11 cellular contexts compared by ENCODE assay signal in the genomic region with DNA sequence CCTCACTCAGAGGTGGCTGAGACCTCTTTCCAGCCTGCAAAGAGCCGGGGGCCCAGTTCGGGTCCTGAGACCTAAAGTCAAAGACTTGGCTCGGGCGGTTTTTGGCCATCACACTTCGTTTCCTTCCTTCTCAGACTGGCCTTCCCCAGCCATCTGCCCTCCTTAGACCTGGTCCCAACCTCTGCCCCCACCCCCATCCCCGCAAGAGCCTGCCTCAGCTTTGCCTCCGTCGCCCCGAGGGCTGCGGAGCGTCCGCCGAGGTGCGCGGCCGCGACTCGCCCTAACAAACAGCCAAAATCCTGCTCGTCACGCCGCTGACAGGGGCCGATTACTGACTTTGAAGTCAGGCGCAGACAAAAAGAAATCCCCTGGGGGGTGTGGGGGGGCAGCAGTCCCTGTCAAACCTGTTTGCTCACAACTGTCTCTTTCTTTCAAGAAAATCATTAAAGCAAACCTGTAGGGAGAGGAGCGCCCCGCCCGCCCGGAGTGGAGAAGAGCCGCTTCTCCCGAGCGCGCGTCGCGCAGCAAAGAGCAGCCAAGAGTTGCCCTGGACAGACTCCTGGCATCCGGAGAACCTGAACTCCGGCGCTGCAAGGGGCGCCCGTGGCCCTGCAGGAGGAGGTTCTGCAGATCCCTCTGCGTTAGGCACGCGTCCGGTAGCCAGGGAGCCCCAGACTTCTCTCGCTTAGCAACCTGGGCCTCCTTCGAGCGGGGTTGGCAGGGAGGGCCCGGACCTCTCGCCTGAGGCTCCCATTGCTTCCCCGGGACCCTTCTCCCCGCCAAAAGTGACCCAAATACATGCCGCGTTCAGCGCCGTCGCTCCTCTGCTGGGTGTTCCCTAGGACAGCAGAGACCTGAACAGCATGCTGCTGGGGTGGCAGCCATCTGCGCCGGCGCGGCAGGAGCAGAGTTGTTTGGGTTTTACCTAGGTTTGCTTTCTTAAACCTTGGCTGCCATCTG. TPM values are rescaled to one million over a fixed set of nuclear protein-coding genes. Genes with fewer than 3 reads are reported as not detected.
A peak's percentile ranks its signal among the peaks of the same experiment; 100 is the strongest.
DNase-seq lines count a peak whose midpoint lies in the region; ATAC-seq, FAIRE-seq and TF ChIP-seq lines count a peak whose summit lies in the region.
"Had no signal": no experiment of that assay in that cellular context is flagged by ENCODE, and none has a peak within 500 bp of the region (broad histone marks: within the 10 kb centered on the region; RNA-seq: fewer than 3 reads in every experiment).

No MANE protein-coding gene starts in this region.

- intact Hi-C loops in CD14-positive monocyte (cut with micrococcal nuclease) (no loop called here), pancreas (cut with DNase I) (no loop called here)
- intact Hi-C loops in activated T-helper 2 cell treated with anti-CD3 and anti-CD28 coated beads, Interferon-gamma antibody, Interleukin-2, Interleukin-4, amounts not matched to agents 10 μg/mL and 5 μg/mL and 100 μg/mL, durations not matched to agents 14 hours and 24 hours and 36 hours (cut with micrococcal nuclease) = no loop called here

- peak overlapping the region; percentile 41 to 86 for H3K4me3 Mint-ChIP-seq in CD14-positive monocyte
- H3K4me3 Mint-ChIP-seq in activated T-helper 2 cell treated with anti-CD3 and anti-CD28 coated beads, Interferon-gamma antibody, Interleukin-2, Interleukin-4, amounts not matched to agents 10 μg/mL and 5 μg/mL and 100 μg/mL, durations not matched to agents 14 hours and 24 hours and 36 hours (ENCODE audit: low read depth) = no peak overlapping the region

- peaks cover 98 to 100% (median 99%) of the 10 kb centered on the region in 3 donors for H3K27me3 Mint-ChIP-seq in CD14-positive monocyte (ENCODE audit: low read depth in 3 of 3)
- H3K27me3 Mint-ChIP-seq in activated T-helper 2 cell treated with anti-CD3 and anti-CD28 coated beads, Interferon-gamma antibody, Interleukin-2, Interleukin-4, amounts not matched to agents 10 μg/mL and 5 μg/mL and 100 μg/mL, durations not matched to agents 14 hours and 24 hours and 36 hours (ENCODE audit: low read depth) = peaks cover 80% of the 10 kb centered on the region

- ATAC-seq in pancreas (no peak), HG03108 (IDR thresholded peaks at IDR 0.05; ENCODE audit: unreplicated experiment) (no peak)

- H3K4me1 Mint-ChIP-seq in CD14-positive monocyte = peaks cover 17% of the 10 kb centered on the region
- peaks cover 2% of the 10 kb centered on the region for H3K4me1 Mint-ChIP-seq in activated T-helper 2 cell treated with anti-CD3 and anti-CD28 coated beads, Interferon-gamma antibody, Interleukin-2, Interleukin-4, amounts not matched to agents 10 μg/mL and 5 μg/mL and 100 μg/mL, durations not matched to agents 14 hours and 24 hours and 36 hours (ENCODE audit: low read depth)

- H3K4me1 ChIP-seq in pancreas = peaks cover 8 to 18% (median 10%) of the 10 kb centered on the region in 3 donors

- no peak overlapping the region for H3K27ac ChIP-seq in pancreas

- peaks cover 0 to 5% of the 10 kb centered on the region in 2 donors for H3K36me3 Mint-ChIP-seq in CD14-positive monocyte
- peaks cover 5% of the 10 kb centered on the region for H3K36me3 Mint-ChIP-seq in activated T-helper 2 cell treated with anti-CD3 and anti-CD28 coated beads, Interferon-gamma antibody, Interleukin-2, Interleukin-4, amounts not matched to agents 10 μg/mL and 5 μg/mL and 100 μg/mL, durations not matched to agents 14 hours and 24 hours and 36 hours (ENCODE audit: low read depth)

- no peak for FAIRE-seq in pancreas (lab: Jason Lieb, UNC)
- FAIRE-seq: endometrium had no signal

- H3K36me3 ChIP-seq in pancreas = no peaks in the 10 kb centered on the region

- peak overlapping the region in 1 of 7 donors; percentile 36 for H3K27ac Mint-ChIP-seq in CD14-positive monocyte
- no peak overlapping the region for H3K27ac Mint-ChIP-seq in activated T-helper 2 cell treated with anti-CD3 and anti-CD28 coated beads, Interferon-gamma antibody, Interleukin-2, Interleukin-4, amounts not matched to agents 10 μg/mL and 5 μg/mL and 100 μg/mL, durations not matched to agents 14 hours and 24 hours and 36 hours

- WGBS in pancreas, 2 donors = 2% methylated on average over 57 to 59 of the region's 59 CpGs

- H3K4me3 ChIP-seq in fibroblast of villous mesenchyme (ENCODE audit: low read depth, low read length) (peak overlapping the region; percentile 32), pancreas (peak overlapping the region in 3 of 4 donors; percentile 7 to 36 (median 18))

- TF ChIP-seq CTCF in CD14-positive monocyte (IDR thresholded peaks at IDR 0.05) (no peak), fibroblast of villous mesenchyme (IDR thresholded peaks at IDR 0.05; ENCODE audit: insufficient read depth, low read depth, low read length) (no peak), pancreas (IDR thresholded peaks at IDR 0.05) (no peak)

- peaks cover 2 to 82% (median 27%) of the 10 kb centered on the region in 4 donors for H3K27me3 ChIP-seq in pancreas

- H3K9me3 Mint-ChIP-seq in CD14-positive monocyte = peaks cover 0 to 32% (median 19%) of the 10 kb centered on the region in 7 donors
- no peaks in the 10 kb centered on the region for H3K9me3 Mint-ChIP-seq in activated T-helper 2 cell treated with anti-CD3 and anti-CD28 coated beads, Interferon-gamma antibody, Interleukin-2, Interleukin-4, amounts not matched to agents 10 μg/mL and 5 μg/mL and 100 μg/mL, durations not matched to agents 14 hours and 24 hours and 36 hours

- no peaks in the 10 kb centered on the region for H3K9me3 ChIP-seq in pancreas

- no peak for DNase-seq in CD14-positive monocyte (ENCODE audit: low spot score)
- peak; percentile 43 for DNase-seq in NCI-H1105 (lab: John Stamatoyannopoulos, UW)
- DNase-seq in fibroblast of villous mesenchyme (ENCODE audit: low read depth) = no peak
- peak in 2 of 6 donors; percentile 64 to 71 for DNase-seq in pancreas
- DNase-seq in activated T-helper 2 cell treated with anti-CD3 and anti-CD28 coated beads, Interferon-gamma antibody, Interleukin-2, Interleukin-4, amounts not matched to agents 10 μg/mL and 5 μg/mL and 100 μg/mL, durations not matched to agents 14 hours and 24 hours and 36 hours (ENCODE audit: low spot score) = no peak
- no peak for DNase-seq in activated CD4-positive, CD25-positive, alpha-beta regulatory T cell (lab: John Stamatoyannopoulos, UW)
- no peak for DNase-seq in cerebellar cortex (ENCODE audit: low spot score)
- DNase-seq: NCI-H1436; stimulated activated naive CD4-positive, alpha-beta T cell treated with Interleukin-2 at 50 U/mL for 16 hours had no signal

RNA-seq across cellular contexts. Expression of gene SOX14, which starts 4.5 kb away (rescaled TPM):
- not detected for polyA plus RNA-seq in CD14-positive monocyte
- not detected in 2 replicates for total RNA-seq in fibroblast of villous mesenchyme
- not detected for total RNA-seq in pancreas
- polyA plus RNA-seq in pancreas = not detected
- total RNA-seq in activated T-helper 2 cell treated with anti-CD3 and anti-CD28 coated beads, Interferon-gamma antibody, Interleukin-2, Interleukin-4, amounts not matched to agents 10 μg/mL and 5 μg/mL and 100 μg/mL, durations not matched to agents 14 hours and 24 hours and 36 hours = not detected in 2 replicates
